7 cellular contexts compared by ENCODE assay signal in genomic region chrX:139342594-139342991, GRCh38.
DNase-seq lines count a peak whose midpoint lies in the region; TF ChIP-seq lines count a peak whose summit lies in the region.
"Not testable (repeated sequence)": the region's sequence is repeated elsewhere in the genome, so short reads cannot be mapped to it uniquely, and the experiment has no call there.

No MANE protein-coding gene starts in this region.

- H3K79me2 ChIP-seq in mesendoderm (ENCODE audit: control insufficient read depth, insufficient read depth, low read length): not testable (repeated sequence)

- WGBS in HUES64: no CpG with 5 or more reads among the region's 4 CpGs
- WGBS in endodermal cell (ENCODE audit: insufficient coverage in 1 of 2, insufficient read length in 1 of 2), 2 experiments: no CpG with 5 or more reads among the region's 4 CpGs
- no CpG with 5 or more reads among the region's 4 CpGs for WGBS in mesendoderm (ENCODE audit: extremely low coverage, insufficient coverage, low lambda C conversion rate)

- H3K9ac ChIP-seq in HUES64 (ENCODE audit: low read depth, low read length); mesendoderm (ENCODE audit: low read length): not testable (repeated sequence)
- H3K9ac ChIP-seq in endodermal cell (ENCODE audit: extremely low read depth, low read length, poor library complexity, severe bottlenecking): peak overlapping the region; percentile 20

- H3K4me3 Mint-ChIP-seq in endodermal cell: peak overlapping the region; percentile 50

- not testable (repeated sequence) for H3K79me1 ChIP-seq in mesendoderm (ENCODE audit: low read length)

- H3K9me3 ChIP-seq in HUES64 (ENCODE audit: insufficient read depth, low read depth, low read length); endodermal cell (ENCODE audit: control insufficient read depth, low read length): not testable (repeated sequence)

- H3K36me3 ChIP-seq in HUES64 (ENCODE audit: insufficient read depth, low read length); endodermal cell (ENCODE audit: control insufficient read depth, insufficient read depth, low read length); mesendoderm (ENCODE audit: control insufficient read depth, insufficient read depth, low read length): not testable (repeated sequence)

- H3K23ac ChIP-seq in mesendoderm (ENCODE audit: low read length): not testable (repeated sequence)

- H3K27me3 Mint-ChIP-seq in endodermal cell (ENCODE audit: insufficient read depth): not testable (repeated sequence)

- H3K4me1 ChIP-seq in HUES64 (ENCODE audit: insufficient read depth, low read length): peaks cover 20% of the 10 kb centered on the region
- not testable (repeated sequence) for H3K4me1 ChIP-seq in endodermal cell (ENCODE audit: control insufficient read depth, insufficient read depth, low read length); mesendoderm (ENCODE audit: control insufficient read depth, low read depth, low read length)

- TF ChIP-seq CTCF in VCaP (conservative IDR thresholded peaks at IDR 0.05); endodermal cell (conservative IDR thresholded peaks at IDR 0.05); retinal pigment epithelial cell (conservative IDR thresholded peaks at IDR 0.05; ENCODE audit: low read depth, low read length): not testable (repeated sequence)

- peaks cover 55% of the 10 kb centered on the region for H3K4me1 Mint-ChIP-seq in endodermal cell

- H3K56ac ChIP-seq in mesendoderm (ENCODE audit: low read length): not testable (repeated sequence)

- H3K36me3 Mint-ChIP-seq in endodermal cell (ENCODE audit: low read depth): not testable (repeated sequence)

- H2BK120ac ChIP-seq in mesendoderm (ENCODE audit: low read depth, low read length): not testable (repeated sequence)

- H3K4me2 ChIP-seq in mesendoderm (ENCODE audit: low read length): not testable (repeated sequence)

- not testable (repeated sequence) for H3K4ac ChIP-seq in mesendoderm (ENCODE audit: low read depth, low read length)

- H2BK5ac ChIP-seq in mesendoderm (ENCODE audit: low read length): not testable (repeated sequence)

- not testable (repeated sequence) for H3K9me3 Mint-ChIP-seq in endodermal cell

- H4K8ac ChIP-seq in mesendoderm (ENCODE audit: low read depth, low read length): not testable (repeated sequence)

- H3K27ac ChIP-seq in HUES64 (ENCODE audit: low read depth, low read length) (peak overlapping the region; percentile 85), VCaP (peak overlapping the region; percentile 87)
- H3K27ac ChIP-seq in endodermal cell (ENCODE audit: low read depth, low read length); mesendoderm (ENCODE audit: low read depth, low read length): not testable (repeated sequence)

- peak overlapping the region; percentile 98 for H3K27ac Mint-ChIP-seq in endodermal cell

- not testable (repeated sequence) for H2AK5ac ChIP-seq in mesendoderm (ENCODE audit: low read length)

- not testable (repeated sequence) for H4K5ac ChIP-seq in mesendoderm (ENCODE audit: low read length)

- DNase-seq in ELF-1 (ENCODE audit: low read depth, low spot score): peak; percentile 66
- peak; percentile 90 for DNase-seq in NCI-H82 (lab: John Stamatoyannopoulos, UW)
- peak; percentile 66 for DNase-seq in endodermal cell
- peak; percentile 68 for DNase-seq in mesendoderm
- peak; percentile 2 for DNase-seq in retinal pigment epithelial cell (ENCODE audit: low read depth)

- H2BK15ac ChIP-seq in mesendoderm (replicated peaks; ENCODE audit: low read depth): not testable (repeated sequence)

- not testable (repeated sequence) for H3K18ac ChIP-seq in mesendoderm (ENCODE audit: low read length)

- H3K4me3 ChIP-seq in HUES64 (ENCODE audit: low read length); endodermal cell (ENCODE audit: low read length); mesendoderm (ENCODE audit: low read length); retinal pigment epithelial cell (ENCODE audit: low read length): not testable (repeated sequence)

- H3K27me3 ChIP-seq in HUES64 (ENCODE audit: insufficient read depth, low read length); endodermal cell (ENCODE audit: control insufficient read depth, insufficient read depth, low read length, poor library complexity, severe bottlenecking); mesendoderm (ENCODE audit: insufficient read depth, low read length, poor library complexity): not testable (repeated sequence)

Comparison
In these comparisons a context has a peak if more than half of its experiments do, and no peak if none do; other contexts are left out.
1. DNase-seq: peak in every context shown above with its lines; median percentile 90 in NCI-H82; 68 in mesendoderm; 66 in ELF-1; 66 in endodermal cell; 2 in retinal pigment epithelial cell.